Comparison of ENCODE assay signal across 7 cellular contexts in genomic region chr17:44830359-44831269, GRCh38. TPM values are rescaled to one million over a fixed set of nuclear protein-coding genes. Genes with fewer than 3 reads are reported as not detected.
DNase-seq lines count a peak whose midpoint lies in the region; ATAC-seq and TF ChIP-seq lines count a peak whose summit lies in the region.

No MANE protein-coding gene starts in this region.

- peaks cover 2% of the 10 kb centered on the region; the same call in 1 of the 3 replicates for H3K9me3 Mint-ChIP-seq in GM23338
- H3K9me3 Mint-ChIP-seq in stimulated activated naive CD8-positive, alpha-beta T cell treated with anti-CD3 and anti-CD28 coated beads, Interleukin-15, Interleukin-2, amounts not matched to agents 100 ng/mL and 50 ng/mL, for 24 hours: no peaks in the 10 kb centered on the region

- no peak for TF ChIP-seq CTCF in GM23338 (conservative IDR thresholded peaks at IDR 0.05; ENCODE audit: low read depth in 2 of 2)
- no peak for TF ChIP-seq CTCF in colonic mucosa (IDR thresholded peaks at IDR 0.05)
- TF ChIP-seq CTCF in liver (IDR thresholded peaks at IDR 0.05; ENCODE audit: low read depth, low read length, missing input control): no peak
- TF ChIP-seq CTCF in thyroid gland (IDR thresholded peaks at IDR 0.05): no peak

- WGBS in liver: 4% methylated on average over 58 of the region's 58 CpGs
- 21 to 22% methylated on average over 13 to 16 of the region's 58 CpGs for WGBS in thyroid gland, 2 donors

- DNase-seq in GM23338 (ENCODE audit: low spot score): peak; percentile 92
- DNase-seq in colonic mucosa: no peak
- no peak for DNase-seq in thyroid gland

- H3K27ac Mint-ChIP-seq in GM23338: peak overlapping the region; percentile 96
- H3K27ac Mint-ChIP-seq in stimulated activated naive CD8-positive, alpha-beta T cell treated with anti-CD3 and anti-CD28 coated beads, Interleukin-15, Interleukin-2, amounts not matched to agents 100 ng/mL and 50 ng/mL, for 24 hours: peak overlapping the region; percentile 81

- H4K20me1 ChIP-seq in GM23338 (replicated peaks; ENCODE audit: insufficient read depth): peaks cover 31% of the 10 kb centered on the region

- H3K9me3 ChIP-seq in colonic mucosa (no peaks in the 10 kb centered on the region), liver (ENCODE audit: control insufficient read depth in 4 of 4, low read length in 3 of 4) (no peaks in the 10 kb centered on the region), thyroid gland (no peaks in the 10 kb centered on the region)

- peaks cover 38% of the 10 kb centered on the region for H3K79me2 ChIP-seq in GM23338 (replicated peaks; ENCODE audit: insufficient read depth)

- H3K4me3 ChIP-seq in GM23338 (peak overlapping the region; percentile 75), colonic mucosa (peak overlapping the region; percentile 32), liver (ENCODE audit: low read depth in 1 of 3, low read length in 3 of 3) (peak overlapping the region in 2 of 3 donors; percentile 23 to 69), thyroid gland (replicated peaks in 1 of 3) (peak overlapping the region in 1 of 3 donors; percentile 50)

- H2AFZ ChIP-seq in GM23338: no peak overlapping the region

- H3K27me3 ChIP-seq in GM23338 (ENCODE audit: insufficient read depth) (no peaks in the 10 kb centered on the region), colonic mucosa (peaks cover 45% of the 10 kb centered on the region), liver (ENCODE audit: control insufficient read depth in 4 of 4, insufficient read depth in 4 of 4, low read length in 3 of 4) (peaks cover 0 to 10% (median 1%) of the 10 kb centered on the region in 4 donors), thyroid gland (peaks cover 27% of the 10 kb centered on the region)

- intact Hi-C loops in colonic mucosa (cut with DNase I) (no loop called here), thyroid gland (cut with DNase I) (no loop called here)

- ATAC-seq in GM23338 (peak; percentile 46), SK-N-SH treated with all-trans-retinoic acid at 6 μM for 48 hours (peak; percentile 63), GM19324 (IDR thresholded peaks at IDR 0.05; ENCODE audit: low FRiP score, unreplicated experiment) (no peak)

- H3K4me1 Mint-ChIP-seq in GM23338: peaks cover 28% of the 10 kb centered on the region
- H3K4me1 Mint-ChIP-seq in stimulated activated naive CD8-positive, alpha-beta T cell treated with anti-CD3 and anti-CD28 coated beads, Interleukin-15, Interleukin-2, amounts not matched to agents 100 ng/mL and 50 ng/mL, for 24 hours (ENCODE audit: low read depth): peaks cover 16% of the 10 kb centered on the region

- H3K36me3 ChIP-seq in GM23338 (ENCODE audit: insufficient read depth) (no peaks in the 10 kb centered on the region), colonic mucosa (no peaks in the 10 kb centered on the region), liver (ENCODE audit: control insufficient read depth in 4 of 4, insufficient read depth in 3 of 4, low read depth in 1 of 4, low read length in 3 of 4) (no peaks in the 10 kb centered on the region), thyroid gland (no peaks in the 10 kb centered on the region)

- H3K27me3 Mint-ChIP-seq in GM23338 (ENCODE audit: insufficient read depth, low read depth, poor library complexity): peaks cover 20% of the 10 kb centered on the region
- H3K27me3 Mint-ChIP-seq in stimulated activated naive CD8-positive, alpha-beta T cell treated with anti-CD3 and anti-CD28 coated beads, Interleukin-15, Interleukin-2, amounts not matched to agents 100 ng/mL and 50 ng/mL, for 24 hours: peaks cover 62% of the 10 kb centered on the region

- H3K9me2 ChIP-seq in GM23338 (ENCODE audit: insufficient read depth): no peaks in the 10 kb centered on the region

- H3K4me2 ChIP-seq in GM23338: peak overlapping the region; percentile 69

- H3K4me1 ChIP-seq in GM23338 (ENCODE audit: insufficient read depth) (peaks cover 36% of the 10 kb centered on the region), colonic mucosa (peaks cover 5% of the 10 kb centered on the region), liver (ENCODE audit: control insufficient read depth in 4 of 4, insufficient read depth in 4 of 4, low read length in 3 of 4) (peaks cover 10 to 12% (median 11%) of the 10 kb centered on the region in 4 donors), thyroid gland (peaks cover 5 to 9% of the 10 kb centered on the region in 2 donors)

- no peak for TF ChIP-seq POLR2A in thyroid gland (IDR thresholded peaks at IDR 0.05)

- peak overlapping the region; percentile 94 for H3K4me3 Mint-ChIP-seq in GM23338
- H3K4me3 Mint-ChIP-seq in stimulated activated naive CD8-positive, alpha-beta T cell treated with anti-CD3 and anti-CD28 coated beads, Interleukin-15, Interleukin-2, amounts not matched to agents 100 ng/mL and 50 ng/mL, for 24 hours: peak overlapping the region; percentile 69

- H3K27ac ChIP-seq in GM23338 (ENCODE audit: low read depth) (peak overlapping the region; percentile 91), colonic mucosa (no peak overlapping the region), liver (ENCODE audit: low read depth in 1 of 2, low read length in 2 of 2) (no peak overlapping the region), thyroid gland (peak overlapping the region in 1 of 3 donors; percentile 56)

- H3K36me3 Mint-ChIP-seq in GM23338 (ENCODE audit: low read depth): peaks cover 11% of the 10 kb centered on the region; the same call in 2 of the 3 replicates
- no peaks in the 10 kb centered on the region for H3K36me3 Mint-ChIP-seq in stimulated activated naive CD8-positive, alpha-beta T cell treated with anti-CD3 and anti-CD28 coated beads, Interleukin-15, Interleukin-2, amounts not matched to agents 100 ng/mL and 50 ng/mL, for 24 hours (ENCODE audit: low read depth)

- no peak for TF ChIP-seq RAD21 in liver (IDR thresholded peaks at IDR 0.05)

- H3F3A ChIP-seq in GM23338 (replicated peaks; ENCODE audit: low read depth): peaks cover 6% of the 10 kb centered on the region; the same call in 1 of the 2 replicates

- H3K9ac ChIP-seq in colonic mucosa (ENCODE audit: low read depth in 2 of 2, low read length in 2 of 2) (no peak overlapping the region), liver (ENCODE audit: low read depth in 1 of 2, low read length in 2 of 2) (no peak overlapping the region)

TF ChIP-seq in GM23338, 12 proteins besides CTCF, POLR2A, EP300 and RAD21:
- TF ChIP-seq ETS1 (IDR thresholded peaks at IDR 0.05) (peak; percentile 58; the same call in 1 of the 2 replicates), EZH2phosphoT487 (IDR thresholded peaks at IDR 0.05; ENCODE audit: unreplicated experiment) (no peak), NANOG (IDR thresholded peaks at IDR 0.05; ENCODE audit: borderline replicate concordance) (peak; percentile 92), POLR2AphosphoS5 (IDR thresholded peaks at IDR 0.05; ENCODE audit: low read depth) (0 out of 2 replicates have a peak, but pooled peaks have one; percentile 57)
TF ChIP-seq in GM23338: peak in this region for 3.

TF ChIP-seq in liver, 16 proteins besides CTCF, POLR2A, EP300 and RAD21 (continues in another document):
- TF ChIP-seq RXRA (IDR thresholded peaks at IDR 0.05) (no peak), ATF3 (IDR thresholded peaks at IDR 0.05) (no peak), HNF4G (IDR thresholded peaks at IDR 0.05) (no peak), EGR1 (IDR thresholded peaks at IDR 0.05; ENCODE audit: low read depth in 2 of 2) (no peak), NR2F2 (IDR thresholded peaks at IDR 0.05) (no peak), FOXA1 (IDR thresholded peaks at IDR 0.05) (no peak), REST (IDR thresholded peaks at IDR 0.05) (no peak), TAF1 (conservative IDR thresholded peaks at IDR 0.05) (no peak), FOXA2 (IDR thresholded peaks at IDR 0.05) (no peak), GABPA (IDR thresholded peaks at IDR 0.05 in 1 of 2, conservative IDR thresholded peaks at IDR 0.05 in 1 of 2) (no peak), HNF4A (conservative IDR thresholded peaks at IDR 0.05) (no peak)

RNA-seq across cellular contexts. Expression of gene GJC1, which starts 0.5 kb away (rescaled TPM):
- 87.8 and 99.2 TPM in 2 replicates for total RNA-seq in GM23338 (2014; rRNA removed; shearing (Covaris generic))
- polyA plus RNA-seq in GM23338 (2016; fragmentation: Nextera tagmentation; extraction: Ambion mirVana) (32.0 and 34.7 TPM in 2 replicates), liver (under 1 TPM; 0.17 to 0.37 TPM)
- total RNA-seq in colonic mucosa (1 to 10 TPM; 1.1 to 8.2 TPM), liver (1 to 10 TPM; 1.2 to 1.4 TPM), thyroid gland (1 to 10 TPM; 1.4 to 6.1 (median 3.8) TPM)

RNA-seq across cellular contexts. Expression of gene HIGD1B, which starts 17.1 kb away (rescaled TPM):
- not detected in 2 replicates for total RNA-seq in GM23338 (2014; rRNA removed; shearing (Covaris generic))
- polyA plus RNA-seq in GM23338 (2016; fragmentation: Nextera tagmentation; extraction: Ambion mirVana) (not detected in 2 replicates), liver (under 1 TPM; 0.28 to 0.43 TPM)
- total RNA-seq in colonic mucosa (under 1 TPM in 1 of 2 donors, not detected in 1; 0.53 TPM), liver (not detected), thyroid gland (not detected)
